ENCODE assay signal across 8 cellular contexts in the genomic region with DNA sequence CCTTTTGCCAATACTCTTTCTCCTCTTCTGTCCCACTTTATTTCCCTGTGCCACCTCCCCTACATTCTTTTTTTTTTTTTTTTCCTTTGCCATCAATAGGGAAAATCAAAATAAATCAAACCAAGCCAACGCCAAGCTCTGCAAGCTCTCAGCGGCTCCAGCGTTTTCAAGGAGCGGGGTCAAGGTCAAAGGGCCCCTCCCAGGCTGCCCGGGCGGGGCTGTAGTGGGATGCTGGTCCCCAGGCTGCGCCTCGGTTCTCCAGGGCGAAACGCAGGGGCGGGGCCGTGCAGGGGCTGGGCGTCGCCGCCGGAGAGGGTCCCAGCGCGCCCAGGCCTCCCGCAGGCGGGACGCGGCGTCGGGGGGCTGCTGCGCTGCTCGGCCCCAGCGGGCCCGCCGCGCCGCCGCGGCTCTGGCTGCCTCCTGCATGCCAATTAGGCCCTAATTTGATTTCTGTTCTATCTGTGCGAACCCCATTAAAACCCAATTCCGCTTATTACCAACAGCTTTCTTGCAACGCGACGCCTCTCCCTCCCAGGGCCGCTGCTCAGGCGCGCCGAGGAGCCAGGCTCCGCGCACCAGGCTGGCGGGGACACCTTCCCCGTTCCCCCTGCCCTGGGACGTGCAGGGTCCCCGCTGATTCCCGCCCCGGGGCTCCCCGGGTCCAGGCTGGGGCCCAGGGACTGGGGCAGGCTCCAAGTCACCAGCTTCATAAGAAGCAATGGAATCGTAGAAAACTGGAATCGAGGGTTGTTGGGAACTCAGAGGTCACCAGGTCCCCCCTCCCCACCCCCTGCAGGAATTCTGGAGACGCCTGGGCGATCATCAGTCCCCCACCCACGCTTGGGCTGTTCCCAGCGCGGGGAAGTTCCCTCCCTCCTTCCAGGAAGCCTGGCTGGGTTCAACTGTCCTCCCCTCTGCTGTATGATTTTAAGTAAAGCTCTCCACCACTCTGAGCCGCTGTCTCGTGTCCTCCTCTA. TPM values are rescaled to one million over a fixed set of nuclear protein-coding genes. Genes with fewer than 3 reads are reported as not detected.
A peak's percentile ranks its signal among the peaks of the same experiment; 100 is the strongest.
DNase-seq lines count a peak whose midpoint lies in the region; ATAC-seq and TF ChIP-seq lines count a peak whose summit lies in the region.

No MANE protein-coding gene starts in this region.

- H3K4me1 Mint-ChIP-seq in HFFc6 (ENCODE audit: low read depth), result peaks cover 6% of the 10 kb centered on the region; the same call in 1 of the 2 replicates
- peaks cover 6% of the 10 kb centered on the region for H3K4me1 Mint-ChIP-seq in activated naive CD8-positive, alpha-beta T cell (ENCODE audit: low read depth)

- no peak overlapping the region for H3K27ac ChIP-seq in AG04450 (ENCODE audit: low read depth, low read length)

- H3K27ac Mint-ChIP-seq in HFFc6, result peak overlapping the region; percentile 33
- no peak overlapping the region for H3K27ac Mint-ChIP-seq in activated naive CD8-positive, alpha-beta T cell

- TF ChIP-seq CTCF in AG04450 (IDR thresholded peaks at IDR 0.05; ENCODE audit: low read depth, low read length), result no peak
- no peak for TF ChIP-seq CTCF in HFFc6 (IDR thresholded peaks at IDR 0.05)

- no peaks in the 10 kb centered on the region for H3K9me3 ChIP-seq in AG04450 (ENCODE audit: control insufficient read depth, insufficient read depth, low read length)

- DNase-seq in AG04450 (ENCODE audit: low read depth, low spot score), result no peak
- DNase-seq in HFFc6, result no peak
- peak; percentile 61 for DNase-seq in iPS-NIHi11 (ENCODE audit: low spot score)
- peak; percentile 11 for DNase-seq in stimulated activated CD4-positive, alpha-beta T cell treated with anti-CD3 and anti-CD28 coated beads, Interleukin-2, amount 100 ng/mL, for 4 hours (ENCODE audit: low read depth)
- no peak for DNase-seq in NOMO-1 (lab: John Stamatoyannopoulos, UW; ENCODE audit: unreplicated experiment in 2 of 2)
- no peak for DNase-seq in cortex of kidney (lab: John Stamatoyannopoulos, UW)

- no peaks in the 10 kb centered on the region for H3K27me3 Mint-ChIP-seq in HFFc6 (ENCODE audit: insufficient read depth)
- H3K27me3 Mint-ChIP-seq in activated naive CD8-positive, alpha-beta T cell, result no peaks in the 10 kb centered on the region

- no peak for ATAC-seq in GM19023 (IDR thresholded peaks at IDR 0.05; ENCODE audit: unreplicated experiment)

- POLR2A ChIA-PET in AG04450 (lab: Yijun Ruan, JAX), result interaction anchor here (0.7 kb wide), 1 partner anchor 17 kb away, joined by 3 read pairs; no protein-coding TSS in a partner anchor

- H3K9me3 Mint-ChIP-seq in HFFc6, result no peaks in the 10 kb centered on the region
- H3K9me3 Mint-ChIP-seq in activated naive CD8-positive, alpha-beta T cell (ENCODE audit: low read depth), result no peaks in the 10 kb centered on the region

- CTCF ChIA-PET in AG04450 (lab: Charles Lee), result interaction anchor here (0.7 to 1.7 kb wide), 3 partner anchors 16 to 107 kb away, joined by 3 to 4 read pairs (median 4); no protein-coding TSS in a partner anchor

- peak overlapping the region; percentile 42 for H3K4me3 ChIP-seq in AG04450 (ENCODE audit: low read depth, low read length)

- no peaks in the 10 kb centered on the region for H3K36me3 Mint-ChIP-seq in HFFc6 (ENCODE audit: low read depth)
- H3K36me3 Mint-ChIP-seq in activated naive CD8-positive, alpha-beta T cell, result no peaks in the 10 kb centered on the region

- peak overlapping the region; percentile 68 for H3K4me3 Mint-ChIP-seq in HFFc6
- peak overlapping the region; percentile 70 for H3K4me3 Mint-ChIP-seq in activated naive CD8-positive, alpha-beta T cell

- no peaks in the 10 kb centered on the region for H3K27me3 ChIP-seq in AG04450 (ENCODE audit: control insufficient read depth, insufficient read depth, low read length)

RNA-seq across cellular contexts. Expression of a gene that starts 50.7 kb away (rescaled TPM):
- polyA plus RNA-seq in AG04450 (2011; rRNA removed), result 3.1 and 3.8 TPM in 2 replicates
- polyA minus RNA-seq in AG04450 (2011; rRNA and poly(A)+ RNA removed), result 1.2 and 3.0 TPM in 2 replicates
- total RNA-seq in HFFc6 (2021; fragmentation: NEBNext Ultra II Directional; extraction: Animal tissue kit (Norgen Biotek cat#: 25700)), result 1 to 10 TPM; 1.7 to 3.7 (median 2.9) TPM

Comparison
In these comparisons a context has a peak if more than half of its experiments do, and no peak if none do; other contexts are left out.
1. DNase-seq: peak in iPS-NIHi11 (single experiment) and stimulated activated CD4-positive, alpha-beta T cell treated with anti-CD3 and anti-CD28 coated beads, Interleukin-2, amount 100 ng/mL, for 4 hours (single experiment); none in AG04450 (single experiment), HFFc6 (single experiment), NOMO-1 (0 of 2) and cortex of kidney (single experiment).